ENCODE assay signal across 22 cellular contexts in the genomic region with DNA sequence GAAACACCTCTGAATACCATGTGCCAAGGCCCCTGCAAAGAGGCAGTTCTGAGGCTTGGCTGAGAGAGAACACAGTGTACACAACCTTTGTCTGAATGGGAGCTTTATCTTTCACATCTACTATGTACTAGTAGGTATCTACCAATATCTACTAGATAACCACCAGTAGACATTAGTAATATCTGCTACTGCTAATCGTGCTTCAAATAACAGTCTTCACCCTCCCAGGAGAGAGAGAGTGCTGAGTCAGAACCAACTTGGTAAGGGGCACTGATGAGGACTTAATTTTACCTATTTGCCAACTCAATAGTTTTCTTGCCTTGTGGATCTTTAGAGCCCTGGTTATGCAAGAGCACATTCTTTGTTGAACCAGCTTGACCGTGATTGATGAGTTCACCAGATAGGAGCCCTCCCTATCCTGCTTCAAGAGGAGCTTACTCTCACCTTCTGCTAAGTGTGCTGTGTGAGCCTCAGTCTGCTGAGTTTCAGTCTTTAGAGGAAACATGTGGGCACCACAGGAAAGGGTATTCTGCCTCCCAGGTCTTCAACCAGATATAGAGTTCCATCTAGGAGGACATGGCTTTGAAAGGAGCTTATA.
A peak's percentile ranks its signal among the peaks of the same experiment; 100 is the strongest.
DNase-seq lines count a peak whose midpoint lies in the region; ATAC-seq and TF ChIP-seq lines count a peak whose summit lies in the region.
"Had no signal": no experiment of that assay in that cellular context is flagged by ENCODE, and none has a peak within 500 bp of the region (broad histone marks: within the 10 kb centered on the region; RNA-seq: fewer than 3 reads in every experiment).

No MANE protein-coding gene starts in this region.

- H3K36me3 Mint-ChIP-seq in stimulated activated effector memory CD8-positive, alpha-beta T cell treated with anti-CD3 and anti-CD28 coated beads, Interleukin-12 subunit alpha, Interleukin-12 subunit beta, amount 100 ng/mL, for 72 hours: no peaks in the 10 kb centered on the region
- H3K36me3 Mint-ChIP-seq: CD4-positive, alpha-beta memory T cell had no signal

- H3K27ac Mint-ChIP-seq in stimulated activated effector memory CD8-positive, alpha-beta T cell treated with anti-CD3 and anti-CD28 coated beads, Interleukin-12 subunit alpha, Interleukin-12 subunit beta, amount 100 ng/mL, for 72 hours: no peak overlapping the region

- no peak overlapping the region for H3K4me3 ChIP-seq in MM.1S (ENCODE audit: low read length)
- H3K4me3 ChIP-seq: A549, GM23338, MG63 had no signal

- H3K4me2 ChIP-seq in MM.1S (ENCODE audit: low read depth, low read length): peak overlapping the region; percentile 12; the same call in 1 of the 2 replicates
- H3K4me2 ChIP-seq: A549, GM23338 had no signal

- no peaks in the 10 kb centered on the region for H3K27me3 ChIP-seq in MM.1S (replicated peaks; ENCODE audit: insufficient read depth, low read length)
- H3K27me3 ChIP-seq: MG63 had no signal

- H3K4me3 Mint-ChIP-seq in stimulated activated effector memory CD8-positive, alpha-beta T cell treated with anti-CD3 and anti-CD28 coated beads, Interleukin-12 subunit alpha, Interleukin-12 subunit beta, amount 100 ng/mL, for 72 hours: no peak overlapping the region
- H3K4me3 Mint-ChIP-seq: CD4-positive, alpha-beta memory T cell; GM23338; H9 had no signal

- H3K4me1 Mint-ChIP-seq in stimulated activated effector memory CD8-positive, alpha-beta T cell treated with anti-CD3 and anti-CD28 coated beads, Interleukin-12 subunit alpha, Interleukin-12 subunit beta, amount 100 ng/mL, for 72 hours: no peaks in the 10 kb centered on the region
- H3K4me1 Mint-ChIP-seq: CD4-positive, alpha-beta memory T cell; GM23338 had no signal

- peaks cover 3% of the 10 kb centered on the region; the same call in 1 of the 2 replicates for H3F3A ChIP-seq in MM.1S (ENCODE audit: insufficient read depth, low read length)

- H3K9me2 ChIP-seq in MM.1S (replicated peaks; ENCODE audit: insufficient read depth, low read length): no peaks in the 10 kb centered on the region

- peak; percentile 62 for ATAC-seq in GM18867 (IDR thresholded peaks at IDR 0.05; ENCODE audit: unreplicated experiment)
- ATAC-seq in stimulated activated effector memory CD8-positive, alpha-beta T cell treated with anti-CD3 and anti-CD28 coated beads, Interleukin-12 subunit alpha, Interleukin-12 subunit beta, amount 100 ng/mL, for 72 hours: peak; percentile 39
- ATAC-seq: A549, GM23338, PC-3 had no signal

- no peak for TF ChIP-seq CTCF in MM.1S (IDR thresholded peaks at IDR 0.05; ENCODE audit: low read length)

- H3K4me1 ChIP-seq in MM.1S (ENCODE audit: low read length): peaks cover 17% of the 10 kb centered on the region
- H3K4me1 ChIP-seq: A549 had no signal

- H3K9ac ChIP-seq in MM.1S (ENCODE audit: low read length): no peak overlapping the region

- no peaks in the 10 kb centered on the region for H3K9me3 ChIP-seq in MM.1S (replicated peaks; ENCODE audit: insufficient read depth, low read length)
- H3K9me3 ChIP-seq: A549, MG63 had no signal

- peak; percentile 58 for DNase-seq in MM.1S
- DNase-seq in astrocyte of the hippocampus (ENCODE audit: low read depth, low spot score): peak; percentile 10
- no peak for DNase-seq in stimulated activated effector memory CD8-positive, alpha-beta T cell treated with anti-CD3 and anti-CD28 coated beads, Interleukin-12 subunit alpha, Interleukin-12 subunit beta, amount 100 ng/mL, for 72 hours (ENCODE audit: low spot score in 2 of 2)
- no peak for DNase-seq in activated CD4-positive, alpha-beta T cell treated with anti-CD3 and anti-CD28 coated beads, Interleukin-2, amount 50 U/mL, for 1 hour
- no peak for DNase-seq in NCI-H774 (lab: John Stamatoyannopoulos, UW)
- no peak for DNase-seq in Ammon's horn (ENCODE audit: low spot score)
- DNase-seq: AML-193; C1 segment of cervical spinal cord; CD4-positive, alpha-beta memory T cell; COR-L47; H9; KBM-7; MG63; NCI-H2029; NCI-H446 treated with DMSO at 0.1 percent for 48 hours; NCI-H69; PC-3; Right ventricle myocardium superior; T-helper 1 cell had no signal

- H4K20me1 ChIP-seq in MM.1S (ENCODE audit: insufficient read depth, low read length): no peaks in the 10 kb centered on the region

- H3K9me3 Mint-ChIP-seq in stimulated activated effector memory CD8-positive, alpha-beta T cell treated with anti-CD3 and anti-CD28 coated beads, Interleukin-12 subunit alpha, Interleukin-12 subunit beta, amount 100 ng/mL, for 72 hours: no peaks in the 10 kb centered on the region
- H3K9me3 Mint-ChIP-seq: GM23338, H9 had no signal

- no peak overlapping the region for H3K27ac ChIP-seq in MM.1S (ENCODE audit: low read length)
- H3K27ac ChIP-seq: A549 had no signal

- H2AFZ ChIP-seq in MM.1S (ENCODE audit: low read length): no peak overlapping the region
- H2AFZ ChIP-seq: GM23338 had no signal

- H3K36me3 ChIP-seq in MM.1S (replicated peaks; ENCODE audit: insufficient read depth, low read length): no peaks in the 10 kb centered on the region
- H3K36me3 ChIP-seq: MG63 had no signal

- H3K79me2 ChIP-seq in MM.1S (ENCODE audit: low read length): no peaks in the 10 kb centered on the region

Comparison
In these comparisons a context has a peak if more than half of its experiments do, and no peak if none do; other contexts are left out.
1. DNase-seq: peak in MM.1S (single experiment) and astrocyte of the hippocampus (single experiment); none in stimulated activated effector memory CD8-positive, alpha-beta T cell treated with anti-CD3 and anti-CD28 coated beads, Interleukin-12 subunit alpha, Interleukin-12 subunit beta, amount 100 ng/mL, for 72 hours (0 of 2), activated CD4-positive, alpha-beta T cell treated with anti-CD3 and anti-CD28 coated beads, Interleukin-2, amount 50 U/mL, for 1 hour (single experiment), NCI-H774 (single experiment) and Ammon's horn (single experiment).